In genomic region chr9:129629251-129629650, GRCh38 we compare ENCODE assay signal across 1 cellular context.
TF ChIP-seq lines count a peak whose summit lies in the region.

No MANE protein-coding gene starts in this region.

TF ChIP-seq in HepG2, 621 proteins besides CTCF, POLR2A, EP300 and RAD21:
- TF ChIP-seq MTF1 (CRISPR knock-in tag; IDR thresholded peaks at IDR 0.05) (no peak), PLSCR1 (CRISPR knock-in tag; IDR thresholded peaks at IDR 0.05; ENCODE audit: borderline replicate concordance) (no peak), ZNF121 (CRISPR knock-in tag; IDR thresholded peaks at IDR 0.05) (no peak), PHF5A (CRISPR knock-in tag; IDR thresholded peaks at IDR 0.05; ENCODE audit: low read depth, unreplicated experiment) (no peak), ZNF343 (CRISPR knock-in tag; IDR thresholded peaks at IDR 0.05) (no peak), ZNF18 (CRISPR knock-in tag; IDR thresholded peaks at IDR 0.05; ENCODE audit: insufficient replicate concordance) (no peak), JARID2 (CRISPR knock-in tag; IDR thresholded peaks at IDR 0.05; ENCODE audit: insufficient replicate concordance) (no peak), KDM6A (CRISPR knock-in tag; IDR thresholded peaks at IDR 0.05; ENCODE audit: low read depth) (no peak), CBX5 (CRISPR knock-in tag; IDR thresholded peaks at IDR 0.05; ENCODE audit: borderline replicate concordance) (no peak), ATF3 (CRISPR knock-in tag; IDR thresholded peaks at IDR 0.05) (no peak), KLF9 (CRISPR knock-in tag; IDR thresholded peaks at IDR 0.05; ENCODE audit: low read depth) (no peak), ZFX (CRISPR knock-in tag; IDR thresholded peaks at IDR 0.05; ENCODE audit: low read depth) (no peak), HOXD1 (CRISPR knock-in tag; IDR thresholded peaks at IDR 0.05) (no peak), FOXA1 (IDR thresholded peaks at IDR 0.05) (no peak), FOXA1 (CRISPR knock-in tag; IDR thresholded peaks at IDR 0.05) (no peak), ZNF225 (CRISPR knock-in tag; IDR thresholded peaks at IDR 0.05) (no peak), PATZ1 (CRISPR knock-in tag; IDR thresholded peaks at IDR 0.05) (no peak), ZNF335 (CRISPR knock-in tag; IDR thresholded peaks at IDR 0.05) (no peak)
